1 cellular context compared by ENCODE assay signal in the genomic region with DNA sequence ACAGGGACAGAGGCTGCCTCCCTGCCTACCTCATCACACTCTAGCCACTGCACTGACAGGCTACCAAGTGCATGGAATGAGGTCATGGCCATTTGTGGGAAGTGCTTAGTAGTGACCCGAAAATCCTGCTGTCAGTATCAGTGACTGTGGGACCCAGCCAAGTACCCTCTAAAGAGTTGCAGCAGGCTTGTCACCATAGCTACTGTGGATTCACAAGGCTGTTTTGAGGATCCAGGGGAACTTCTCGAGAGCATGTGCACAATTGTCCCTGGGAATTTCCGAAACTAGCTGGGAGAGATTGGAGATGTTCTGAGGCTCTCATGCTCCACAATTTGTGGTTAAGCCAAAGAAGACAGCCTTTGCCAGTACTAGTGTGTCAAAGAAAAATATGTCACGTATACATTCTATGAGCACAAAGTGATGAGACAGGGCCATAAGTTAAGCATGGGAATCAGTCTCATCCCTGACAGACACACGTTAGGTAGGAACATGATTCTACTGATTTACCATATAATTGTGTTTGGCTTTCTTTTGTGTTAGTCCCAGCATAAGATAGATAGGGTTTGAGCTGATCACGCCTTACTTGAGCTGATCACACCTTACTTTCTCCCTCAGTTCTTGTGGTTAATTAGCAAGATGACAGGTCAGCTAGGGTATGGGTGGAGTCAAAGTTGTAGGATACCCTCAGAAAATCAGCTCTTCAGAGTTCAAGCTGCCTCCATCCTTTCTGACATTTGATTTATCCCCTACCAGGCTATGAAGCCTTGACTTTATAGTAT.
TF ChIP-seq lines count a peak whose summit lies in the region.

No MANE protein-coding gene starts in this region.

TF ChIP-seq in GM12878, 131 proteins besides CTCF, POLR2A, EP300 and RAD21 (continued from another document and continues in another):
- TF ChIP-seq, protein P1, sequence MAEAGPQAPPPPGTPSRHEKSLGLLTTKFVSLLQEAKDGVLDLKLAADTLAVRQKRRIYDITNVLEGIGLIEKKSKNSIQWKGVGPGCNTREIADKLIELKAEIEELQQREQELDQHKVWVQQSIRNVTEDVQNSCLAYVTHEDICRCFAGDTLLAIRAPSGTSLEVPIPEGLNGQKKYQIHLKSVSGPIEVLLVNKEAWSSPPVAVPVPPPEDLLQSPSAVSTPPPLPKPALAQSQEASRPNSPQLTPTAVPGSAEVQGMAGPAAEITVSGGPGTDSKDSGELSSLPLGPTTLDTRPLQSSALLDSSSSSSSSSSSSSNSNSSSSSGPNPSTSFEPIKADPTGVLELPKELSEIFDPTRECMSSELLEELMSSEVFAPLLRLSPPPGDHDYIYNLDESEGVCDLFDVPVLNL (IDR thresholded peaks at IDR 0.05; ENCODE audit: low read depth, low read length), result no peak
- TF ChIP-seq HCFC1 (IDR thresholded peaks at IDR 0.05; ENCODE audit: low read length) (no peak), SUPT20H (IDR thresholded peaks at IDR 0.05; ENCODE audit: borderline replicate concordance, control insufficient read depth, low read depth, low read length) (no peak), RAD51 (IDR thresholded peaks at IDR 0.05) (no peak), YY1 (IDR thresholded peaks at IDR 0.05; ENCODE audit: low read depth, low read length) (0 out of 2 replicates have a peak, but pooled peaks have one; percentile 8), MEF2A (IDR thresholded peaks at IDR 0.05; ENCODE audit: insufficient read depth, low read depth, low read length) (no peak), MEF2B (IDR thresholded peaks at IDR 0.05; ENCODE audit: partially characterized antibody, poor library complexity, severe bottlenecking) (peak; percentile 61), CHD2 (IDR thresholded peaks at IDR 0.05; ENCODE audit: borderline replicate concordance, low read depth, low read length) (no peak), PAX8 (IDR thresholded peaks at IDR 0.05) (no peak), KDM1A (IDR thresholded peaks at IDR 0.05; ENCODE audit: borderline replicate concordance) (no peak), SIN3A (IDR thresholded peaks at IDR 0.05; ENCODE audit: low read depth, low read length) (no peak), RCOR1 (conservative IDR thresholded peaks at IDR 0.05; ENCODE audit: low read depth, low read length) (no peak), SPI1 (IDR thresholded peaks at IDR 0.05; ENCODE audit: borderline replicate concordance, insufficient read depth, low read depth, low read length) (peak; percentile 23; the same call in 1 of the 2 replicates), JUND (IDR thresholded peaks at IDR 0.05; ENCODE audit: low read depth, low read length) (no peak), NR2C2 (IDR thresholded peaks at IDR 0.05; ENCODE audit: borderline replicate concordance, control insufficient read depth, insufficient read length, low read depth) (no peak), SMAD1 (IDR thresholded peaks at IDR 0.05; ENCODE audit: low read depth, partially characterized antibody) (no peak), CBX3 (IDR thresholded peaks at IDR 0.05; ENCODE audit: borderline replicate concordance, low read depth) (no peak), ZNF274 (IDR thresholded peaks at IDR 0.05; ENCODE audit: insufficient read depth, insufficient read length) (no peak), FOXM1 (IDR thresholded peaks at IDR 0.05; ENCODE audit: low read depth, low read length) (no peak), STAT1 (conservative IDR thresholded peaks at IDR 0.05) (no peak), MTA3 (IDR thresholded peaks at IDR 0.05; ENCODE audit: borderline replicate concordance, low read length) (no peak), PML (IDR thresholded peaks at IDR 0.05; ENCODE audit: low read length) (no peak), KAT2A (conservative IDR thresholded peaks at IDR 0.05; ENCODE audit: control insufficient read depth, low read depth, low read length) (no peak), RFX5 (IDR thresholded peaks at IDR 0.05; ENCODE audit: low read depth, low read length) (no peak), LARP7 (IDR thresholded peaks at IDR 0.05) (no peak)
- TF ChIP-seq, protein P2, sequence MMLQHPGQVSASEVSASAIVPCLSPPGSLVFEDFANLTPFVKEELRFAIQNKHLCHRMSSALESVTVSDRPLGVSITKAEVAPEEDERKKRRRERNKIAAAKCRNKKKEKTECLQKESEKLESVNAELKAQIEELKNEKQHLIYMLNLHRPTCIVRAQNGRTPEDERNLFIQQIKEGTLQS (IDR thresholded peaks at IDR 0.05; ENCODE audit: borderline replicate concordance, extremely low read depth, low read depth, low read length), result no peak
- TF ChIP-seq, protein P3, sequence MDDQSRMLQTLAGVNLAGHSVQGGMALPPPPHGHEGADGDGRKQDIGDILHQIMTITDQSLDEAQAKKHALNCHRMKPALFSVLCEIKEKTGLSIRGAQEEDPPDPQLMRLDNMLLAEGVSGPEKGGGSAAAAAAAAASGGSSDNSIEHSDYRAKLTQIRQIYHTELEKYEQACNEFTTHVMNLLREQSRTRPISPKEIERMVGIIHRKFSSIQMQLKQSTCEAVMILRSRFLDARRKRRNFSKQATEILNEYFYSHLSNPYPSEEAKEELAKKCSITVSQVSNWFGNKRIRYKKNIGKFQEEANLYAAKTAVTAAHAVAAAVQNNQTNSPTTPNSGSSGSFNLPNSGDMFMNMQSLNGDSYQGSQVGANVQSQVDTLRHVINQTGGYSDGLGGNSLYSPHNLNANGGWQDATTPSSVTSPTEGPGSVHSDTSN (IDR thresholded peaks at IDR 0.05; ENCODE audit: insufficient replicate concordance, low read depth, low read length), result no peak
- TF ChIP-seq, protein P4, sequence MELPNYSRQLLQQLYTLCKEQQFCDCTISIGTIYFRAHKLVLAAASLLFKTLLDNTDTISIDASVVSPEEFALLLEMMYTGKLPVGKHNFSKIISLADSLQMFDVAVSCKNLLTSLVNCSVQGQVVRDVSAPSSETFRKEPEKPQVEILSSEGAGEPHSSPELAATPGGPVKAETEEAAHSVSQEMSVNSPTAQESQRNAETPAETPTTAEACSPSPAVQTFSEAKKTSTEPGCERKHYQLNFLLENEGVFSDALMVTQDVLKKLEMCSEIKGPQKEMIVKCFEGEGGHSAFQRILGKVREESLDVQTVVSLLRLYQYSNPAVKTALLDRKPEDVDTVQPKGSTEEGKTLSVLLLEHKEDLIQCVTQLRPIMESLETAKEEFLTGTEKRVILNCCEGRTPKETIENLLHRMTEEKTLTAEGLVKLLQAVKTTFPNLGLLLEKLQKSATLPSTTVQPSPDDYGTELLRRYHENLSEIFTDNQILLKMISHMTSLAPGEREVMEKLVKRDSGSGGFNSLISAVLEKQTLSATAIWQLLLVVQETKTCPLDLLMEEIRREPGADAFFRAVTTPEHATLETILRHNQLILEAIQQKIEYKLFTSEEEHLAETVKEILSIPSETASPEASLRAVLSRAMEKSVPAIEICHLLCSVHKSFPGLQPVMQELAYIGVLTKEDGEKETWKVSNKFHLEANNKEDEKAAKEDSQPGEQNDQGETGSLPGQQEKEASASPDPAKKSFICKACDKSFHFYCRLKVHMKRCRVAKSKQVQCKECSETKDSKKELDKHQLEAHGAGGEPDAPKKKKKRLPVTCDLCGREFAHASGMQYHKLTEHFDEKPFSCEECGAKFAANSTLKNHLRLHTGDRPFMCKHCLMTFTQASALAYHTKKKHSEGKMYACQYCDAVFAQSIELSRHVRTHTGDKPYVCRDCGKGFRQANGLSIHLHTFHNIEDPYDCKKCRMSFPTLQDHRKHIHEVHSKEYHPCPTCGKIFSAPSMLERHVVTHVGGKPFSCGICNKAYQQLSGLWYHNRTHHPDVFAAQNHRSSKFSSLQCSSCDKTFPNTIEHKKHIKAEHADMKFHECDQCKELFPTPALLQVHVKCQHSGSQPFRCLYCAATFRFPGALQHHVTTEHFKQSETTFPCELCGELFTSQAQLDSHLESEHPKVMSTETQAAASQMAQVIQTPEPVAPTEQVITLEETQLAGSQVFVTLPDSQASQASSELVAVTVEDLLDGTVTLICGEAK (IDR thresholded peaks at IDR 0.05; ENCODE audit: borderline replicate concordance), result no peak
- TF ChIP-seq, protein P5, sequence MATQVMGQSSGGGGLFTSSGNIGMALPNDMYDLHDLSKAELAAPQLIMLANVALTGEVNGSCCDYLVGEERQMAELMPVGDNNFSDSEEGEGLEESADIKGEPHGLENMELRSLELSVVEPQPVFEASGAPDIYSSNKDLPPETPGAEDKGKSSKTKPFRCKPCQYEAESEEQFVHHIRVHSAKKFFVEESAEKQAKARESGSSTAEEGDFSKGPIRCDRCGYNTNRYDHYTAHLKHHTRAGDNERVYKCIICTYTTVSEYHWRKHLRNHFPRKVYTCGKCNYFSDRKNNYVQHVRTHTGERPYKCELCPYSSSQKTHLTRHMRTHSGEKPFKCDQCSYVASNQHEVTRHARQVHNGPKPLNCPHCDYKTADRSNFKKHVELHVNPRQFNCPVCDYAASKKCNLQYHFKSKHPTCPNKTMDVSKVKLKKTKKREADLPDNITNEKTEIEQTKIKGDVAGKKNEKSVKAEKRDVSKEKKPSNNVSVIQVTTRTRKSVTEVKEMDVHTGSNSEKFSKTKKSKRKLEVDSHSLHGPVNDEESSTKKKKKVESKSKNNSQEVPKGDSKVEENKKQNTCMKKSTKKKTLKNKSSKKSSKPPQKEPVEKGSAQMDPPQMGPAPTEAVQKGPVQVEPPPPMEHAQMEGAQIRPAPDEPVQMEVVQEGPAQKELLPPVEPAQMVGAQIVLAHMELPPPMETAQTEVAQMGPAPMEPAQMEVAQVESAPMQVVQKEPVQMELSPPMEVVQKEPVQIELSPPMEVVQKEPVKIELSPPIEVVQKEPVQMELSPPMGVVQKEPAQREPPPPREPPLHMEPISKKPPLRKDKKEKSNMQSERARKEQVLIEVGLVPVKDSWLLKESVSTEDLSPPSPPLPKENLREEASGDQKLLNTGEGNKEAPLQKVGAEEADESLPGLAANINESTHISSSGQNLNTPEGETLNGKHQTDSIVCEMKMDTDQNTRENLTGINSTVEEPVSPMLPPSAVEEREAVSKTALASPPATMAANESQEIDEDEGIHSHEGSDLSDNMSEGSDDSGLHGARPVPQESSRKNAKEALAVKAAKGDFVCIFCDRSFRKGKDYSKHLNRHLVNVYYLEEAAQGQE (IDR thresholded peaks at IDR 0.05; ENCODE audit: low read depth, low read length), result no peak
- TF ChIP-seq, protein P6, sequence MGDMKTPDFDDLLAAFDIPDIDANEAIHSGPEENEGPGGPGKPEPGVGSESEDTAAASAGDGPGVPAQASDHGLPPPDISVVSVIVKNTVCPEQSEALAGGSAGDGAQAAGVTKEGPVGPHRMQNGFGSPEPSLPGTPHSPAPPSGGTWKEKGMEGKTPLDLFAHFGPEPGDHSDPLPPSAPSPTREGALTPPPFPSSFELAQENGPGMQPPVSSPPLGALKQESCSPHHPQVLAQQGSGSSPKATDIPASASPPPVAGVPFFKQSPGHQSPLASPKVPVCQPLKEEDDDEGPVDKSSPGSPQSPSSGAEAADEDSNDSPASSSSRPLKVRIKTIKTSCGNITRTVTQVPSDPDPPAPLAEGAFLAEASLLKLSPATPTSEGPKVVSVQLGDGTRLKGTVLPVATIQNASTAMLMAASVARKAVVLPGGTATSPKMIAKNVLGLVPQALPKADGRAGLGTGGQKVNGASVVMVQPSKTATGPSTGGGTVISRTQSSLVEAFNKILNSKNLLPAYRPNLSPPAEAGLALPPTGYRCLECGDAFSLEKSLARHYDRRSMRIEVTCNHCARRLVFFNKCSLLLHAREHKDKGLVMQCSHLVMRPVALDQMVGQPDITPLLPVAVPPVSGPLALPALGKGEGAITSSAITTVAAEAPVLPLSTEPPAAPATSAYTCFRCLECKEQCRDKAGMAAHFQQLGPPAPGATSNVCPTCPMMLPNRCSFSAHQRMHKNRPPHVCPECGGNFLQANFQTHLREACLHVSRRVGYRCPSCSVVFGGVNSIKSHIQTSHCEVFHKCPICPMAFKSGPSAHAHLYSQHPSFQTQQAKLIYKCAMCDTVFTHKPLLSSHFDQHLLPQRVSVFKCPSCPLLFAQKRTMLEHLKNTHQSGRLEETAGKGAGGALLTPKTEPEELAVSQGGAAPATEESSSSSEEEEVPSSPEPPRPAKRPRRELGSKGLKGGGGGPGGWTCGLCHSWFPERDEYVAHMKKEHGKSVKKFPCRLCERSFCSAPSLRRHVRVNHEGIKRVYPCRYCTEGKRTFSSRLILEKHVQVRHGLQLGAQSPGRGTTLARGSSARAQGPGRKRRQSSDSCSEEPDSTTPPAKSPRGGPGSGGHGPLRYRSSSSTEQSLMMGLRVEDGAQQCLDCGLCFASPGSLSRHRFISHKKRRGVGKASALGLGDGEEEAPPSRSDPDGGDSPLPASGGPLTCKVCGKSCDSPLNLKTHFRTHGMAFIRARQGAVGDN (IDR thresholded peaks at IDR 0.05), result peak; percentile 32; the same call in 1 of the 2 replicates
- TF ChIP-seq, protein P7, sequence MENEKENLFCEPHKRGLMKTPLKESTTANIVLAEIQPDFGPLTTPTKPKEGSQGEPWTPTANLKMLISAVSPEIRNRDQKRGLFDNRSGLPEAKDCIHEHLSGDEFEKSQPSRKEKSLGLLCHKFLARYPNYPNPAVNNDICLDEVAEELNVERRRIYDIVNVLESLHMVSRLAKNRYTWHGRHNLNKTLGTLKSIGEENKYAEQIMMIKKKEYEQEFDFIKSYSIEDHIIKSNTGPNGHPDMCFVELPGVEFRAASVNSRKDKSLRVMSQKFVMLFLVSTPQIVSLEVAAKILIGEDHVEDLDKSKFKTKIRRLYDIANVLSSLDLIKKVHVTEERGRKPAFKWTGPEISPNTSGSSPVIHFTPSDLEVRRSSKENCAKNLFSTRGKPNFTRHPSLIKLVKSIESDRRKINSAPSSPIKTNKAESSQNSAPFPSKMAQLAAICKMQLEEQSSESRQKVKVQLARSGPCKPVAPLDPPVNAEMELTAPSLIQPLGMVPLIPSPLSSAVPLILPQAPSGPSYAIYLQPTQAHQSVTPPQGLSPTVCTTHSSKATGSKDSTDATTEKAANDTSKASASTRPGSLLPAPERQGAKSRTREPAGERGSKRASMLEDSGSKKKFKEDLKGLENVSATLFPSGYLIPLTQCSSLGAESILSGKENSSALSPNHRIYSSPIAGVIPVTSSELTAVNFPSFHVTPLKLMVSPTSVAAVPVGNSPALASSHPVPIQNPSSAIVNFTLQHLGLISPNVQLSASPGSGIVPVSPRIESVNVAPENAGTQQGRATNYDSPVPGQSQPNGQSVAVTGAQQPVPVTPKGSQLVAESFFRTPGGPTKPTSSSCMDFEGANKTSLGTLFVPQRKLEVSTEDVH (IDR thresholded peaks at IDR 0.05; ENCODE audit: low read depth, partially characterized antibody), result no peak
- TF ChIP-seq, protein P8, sequence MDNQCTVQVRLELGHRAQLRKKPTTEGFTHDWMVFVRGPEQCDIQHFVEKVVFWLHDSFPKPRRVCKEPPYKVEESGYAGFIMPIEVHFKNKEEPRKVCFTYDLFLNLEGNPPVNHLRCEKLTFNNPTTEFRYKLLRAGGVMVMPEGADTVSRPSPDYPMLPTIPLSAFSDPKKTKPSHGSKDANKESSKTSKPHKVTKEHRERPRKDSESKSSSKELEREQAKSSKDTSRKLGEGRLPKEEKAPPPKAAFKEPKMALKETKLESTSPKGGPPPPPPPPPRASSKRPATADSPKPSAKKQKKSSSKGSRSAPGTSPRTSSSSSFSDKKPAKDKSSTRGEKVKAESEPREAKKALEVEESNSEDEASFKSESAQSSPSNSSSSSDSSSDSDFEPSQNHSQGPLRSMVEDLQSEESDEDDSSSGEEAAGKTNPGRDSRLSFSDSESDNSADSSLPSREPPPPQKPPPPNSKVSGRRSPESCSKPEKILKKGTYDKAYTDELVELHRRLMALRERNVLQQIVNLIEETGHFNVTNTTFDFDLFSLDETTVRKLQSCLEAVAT (IDR thresholded peaks at IDR 0.05), result peak; percentile 44; the same call in 1 of the 2 replicates
